ENCODE assay signal across 13 cellular contexts in genomic region chr21:41899431-41900202, GRCh38. TPM values are rescaled to one million over a fixed set of nuclear protein-coding genes. Genes with fewer than 3 reads are reported as not detected.
DNase-seq lines count a peak whose midpoint lies in the region; ATAC-seq, FAIRE-seq and TF ChIP-seq lines count a peak whose summit lies in the region.
"Had no signal": no experiment of that assay in that cellular context is flagged by ENCODE, and none has a peak within 500 bp of the region (broad histone marks: within the 10 kb centered on the region; RNA-seq: fewer than 3 reads in every experiment).

No MANE protein-coding gene starts in this region.

- FAIRE-seq in H1 (lab: Jason Lieb, UNC), result no peak
- no peak for FAIRE-seq in frontal cortex (lab: Jason Lieb, UNC)
- FAIRE-seq: GM18507 had no signal

- peaks cover 4 to 23% (median 19%) of the 10 kb centered on the region in 4 experiments for H3K4me1 ChIP-seq in H1 (replicated peaks in 1 of 4; ENCODE audit: control insufficient read depth in 3 of 4, insufficient read depth in 4 of 4, low read length in 3 of 4)

- no peak for TF ChIP-seq EP300 in H1 (IDR thresholded peaks at IDR 0.05; ENCODE audit: borderline replicate concordance in 1 of 2, low read depth in 2 of 2, low read length in 2 of 2)

- peaks cover 0 to 2% (median 0%) of the 10 kb centered on the region in 4 experiments; a peak in 2 of 8 replicates for H3K36me3 ChIP-seq in H1 (ENCODE audit: control insufficient read depth in 2 of 4, insufficient read depth in 4 of 4, low read length in 3 of 4)

- no peak overlapping the region for H3K4me2 ChIP-seq in H1 (ENCODE audit: insufficient read depth in 1 of 2, low read depth in 2 of 2, low read length in 2 of 2)

- no peaks in the 10 kb centered on the region for H3K79me1 ChIP-seq in H1 (ENCODE audit: low read depth, low read length)

- no peak overlapping the region for H3K14ac ChIP-seq in H1 (ENCODE audit: insufficient read length)

- H2BK20ac ChIP-seq in H1 (ENCODE audit: low read length), result no peak overlapping the region

- H2BK15ac ChIP-seq in H1 (ENCODE audit: low read length), result no peak overlapping the region

- POLR2A ChIA-PET in H1 (lab: Charles Lee; ENCODE audit: partially characterized antibody), result interaction anchor here (2.8 kb wide), 1 partner anchor 20 kb away, joined by 10 read pairs; the partner anchor contains the start of gene PRDM15

- H3K27ac ChIP-seq in H1 (ENCODE audit: low read depth, low read length), result no peak overlapping the region
- H3K27ac ChIP-seq: epithelial cell of prostate had no signal

- no peak overlapping the region for H3K23ac ChIP-seq in H1 (ENCODE audit: insufficient read length)

- no peak overlapping the region for H2BK5ac ChIP-seq in H1 (ENCODE audit: low read depth, low read length)

- H3K23me2 ChIP-seq in H1 (ENCODE audit: low read depth, low read length), result no peaks in the 10 kb centered on the region

- no peak overlapping the region for H3K18ac ChIP-seq in H1 (ENCODE audit: extremely low read depth, low read length)

- CTCF ChIA-PET in H1 (lab: Charles Lee; ENCODE audit: partially characterized antibody), result interaction anchor here (0.7 to 1.1 kb wide), 3 partner anchors 22 to 208 kb away, joined by 3 read pairs; no protein-coding TSS in a partner anchor

- H3K56ac ChIP-seq in H1 (replicated peaks; ENCODE audit: insufficient read length, low read depth, low read length), result no peak overlapping the region

- H4K20me1 ChIP-seq in H1 (replicated peaks in 1 of 2; ENCODE audit: control insufficient read depth in 1 of 2, insufficient read depth in 2 of 2, low read length in 2 of 2), result no peaks in the 10 kb centered on the region

- no peaks in the 10 kb centered on the region for H3K9me3 ChIP-seq in H1 (ENCODE audit: insufficient read depth in 2 of 2, low read depth in 1 of 2, low read length in 1 of 2)

- peak overlapping the region; percentile 4; the same call in 1 of the 2 replicates for H2AK5ac ChIP-seq in H1 (ENCODE audit: low read depth, low read length)

- 88% methylated on average over 24 of the region's 25 CpGs; no CpG with 5 or more reads in 1 of the 2 experiments for WGBS in H1 (ENCODE audit: extremely low coverage in 1 of 2, insufficient coverage in 1 of 2, insufficient read length in 1 of 2, insufficient replicate concordance in 2 of 2, low coverage in 1 of 2, low lambda C conversion rate in 2 of 2, missing lambda C conversion rate in 1 of 2), 2 experiments

- peak; percentile 39 for ATAC-seq in HG02981 (IDR thresholded peaks at IDR 0.05; ENCODE audit: unreplicated experiment)
- no peak for ATAC-seq in HG03139 (IDR thresholded peaks at IDR 0.05; ENCODE audit: unreplicated experiment)

- no peak overlapping the region for H3K4me3 ChIP-seq in H1 (ENCODE audit: extremely low read depth in 1 of 4, insufficient read depth in 2 of 4, low read depth in 3 of 4, low read length in 4 of 4)

- H2BK12ac ChIP-seq in H1 (ENCODE audit: low read depth, low read length), result no peak overlapping the region

- TF ChIP-seq POLR2A in H1 (IDR thresholded peaks at IDR 0.05; ENCODE audit: control extremely low read depth in 1 of 2, low read depth in 2 of 2, low read length in 2 of 2), result no peak

- H4K5ac ChIP-seq in H1 (ENCODE audit: insufficient read length, low read depth, low read length), result no peak overlapping the region

- no peak overlapping the region for H4K91ac ChIP-seq in H1 (replicated peaks; ENCODE audit: insufficient read length, low read length)

- H2AFZ ChIP-seq in H1 (ENCODE audit: low read length), result no peak overlapping the region

- TF ChIP-seq RAD21 in H1 (IDR thresholded peaks at IDR 0.05 in 1 of 2, conservative IDR thresholded peaks at IDR 0.05 in 1 of 2; ENCODE audit: low read depth in 2 of 2, low read length in 2 of 2), result no peak

- no peak for TF ChIP-seq CTCF in H1 (IDR thresholded peaks at IDR 0.05; ENCODE audit: control extremely low read depth in 1 of 3, insufficient read depth in 1 of 3, low read depth in 1 of 3, low read length in 3 of 3)

- H3K9ac ChIP-seq in H1 (replicated peaks in 1 of 4; ENCODE audit: extremely low read depth in 1 of 4, low read depth in 3 of 4, low read length in 3 of 4), result no peak overlapping the region

- no peak overlapping the region for H2BK120ac ChIP-seq in H1 (replicated peaks; ENCODE audit: low read depth, low read length)

- no peak overlapping the region for H3K4ac ChIP-seq in H1 (replicated peaks; ENCODE audit: insufficient read length, low read depth, low read length)

- peak in 2 of 3 experiments; percentile 41 to 47 for DNase-seq in activated CD8-positive, alpha-beta memory T cell treated with anti-CD3 and anti-CD28 coated beads for 48 hours (ENCODE audit: low read depth in 2 of 3, low spot score in 2 of 3)
- DNase-seq in H1 (ENCODE audit: low read depth in 1 of 2, low spot score in 2 of 2), result no peak
- peak; percentile 17 to 24 for DNase-seq in stimulated activated CD8-positive, alpha-beta memory T cell treated with anti-CD3 and anti-CD28 coated beads, Interleukin-7, amount 100 ng/mL, for 4 hours (ENCODE audit: low read depth in 2 of 2)
- DNase-seq in hypothalamus (lab: John Stamatoyannopoulos, UW), result no peak
- no peak for DNase-seq in frontal cortex (ENCODE audit: low spot score in 2 of 2)
- DNase-seq: activated B cell treated with CpG ODN at 0.5 μM for 24 hours, midbrain, NCI-H1105, NCI-H526 treated with DMSO at 0.1 percent for 48 hours had no signal

- no peaks in the 10 kb centered on the region for H3K27me3 ChIP-seq in H1 (replicated peaks in 1 of 4; ENCODE audit: control insufficient read depth in 3 of 4, extremely low read depth in 1 of 4, insufficient read depth in 3 of 4, low read length in 3 of 4)

- no peak overlapping the region; the same call in 1 of the 2 replicates for H4K8ac ChIP-seq in H1 (ENCODE audit: extremely low read depth, insufficient read depth, low read length)

- no peaks in the 10 kb centered on the region for H3K79me2 ChIP-seq in H1 (ENCODE audit: control insufficient read depth in 1 of 2, insufficient read depth in 2 of 2, low read length in 2 of 2)

TF ChIP-seq in H1, 55 proteins besides CTCF, POLR2A, EP300 and RAD21:
- no peak for TF ChIP-seq TAF1 (IDR thresholded peaks at IDR 0.05; ENCODE audit: low read depth, low read length)

RNA-seq across cellular contexts. Expression of gene PRDM15, which starts 20.5 kb away (rescaled TPM):
- 10.5 TPM in 2 replicates for total RNA-seq in H1 (2021; fragmentation: NEBNext Ultra II Directional; extraction: Animal tissue kit (Norgen Biotek cat#: 25700))
- 9.7 and 11.5 TPM in 2 replicates for polyA plus RNA-seq in H1 (2011; rRNA removed)
- polyA plus RNA-seq in H1 (2011; cell fraction: cytosol; rRNA removed), result 8.9 TPM
- polyA plus RNA-seq in H1 (2011; cell fraction: nucleus; rRNA removed), result 32.0 TPM
- 7.7 to 9.1 TPM (median 8.6 TPM) in 4 replicates for polyA plus RNA-seq in H1 (2012, experiment 1 of 2)
- 0.76 TPM for polyA plus RNA-seq in H1 (2012, experiment 2 of 2)
- polyA plus RNA-seq in H1 (2013, experiment 1 of 2), result 4.3 TPM
- polyA plus RNA-seq in H1 (2013, experiment 2 of 2), result 4.1 TPM
- polyA minus RNA-seq in H1 (2011; rRNA and poly(A)+ RNA removed), result 34.3 and 35.1 TPM in 2 replicates
- polyA minus RNA-seq in H1 (2011; cell fraction: cytosol; rRNA and poly(A)+ RNA removed), result 8.6 TPM
- 22.0 TPM for polyA minus RNA-seq in H1 (2011; cell fraction: nucleus; rRNA and poly(A)+ RNA removed)
- total RNA-seq in frontal cortex, result 6.9 TPM

RNA-seq across cellular contexts. Expression of gene C2CD2, which starts 54.2 kb away (rescaled TPM):
- total RNA-seq in H1 (2021; fragmentation: NEBNext Ultra II Directional; extraction: Animal tissue kit (Norgen Biotek cat#: 25700)), result 12.4 and 13.0 TPM in 2 replicates
- 10.4 and 10.7 TPM in 2 replicates for polyA plus RNA-seq in H1 (2011; rRNA removed)
- polyA plus RNA-seq in H1 (2011; cell fraction: cytosol; rRNA removed), result 11.0 TPM
- polyA plus RNA-seq in H1 (2011; cell fraction: nucleus; rRNA removed), result 13.4 TPM
- 9.3 to 12.8 TPM (median 10.8 TPM) in 4 replicates for polyA plus RNA-seq in H1 (2012, experiment 1 of 2)
- 1.4 TPM for polyA plus RNA-seq in H1 (2012, experiment 2 of 2)
- 6.7 TPM for polyA plus RNA-seq in H1 (2013, experiment 1 of 2)
- 7.0 TPM for polyA plus RNA-seq in H1 (2013, experiment 2 of 2)
- 47.7 and 67.1 TPM in 2 replicates for polyA minus RNA-seq in H1 (2011; rRNA and poly(A)+ RNA removed)
- 19.1 TPM for polyA minus RNA-seq in H1 (2011; cell fraction: cytosol; rRNA and poly(A)+ RNA removed)
- 19.0 TPM for polyA minus RNA-seq in H1 (2011; cell fraction: nucleus; rRNA and poly(A)+ RNA removed)
- total RNA-seq in frontal cortex, result 9.4 TPM

Comparison
In these comparisons a context has a peak if more than half of its experiments do, and no peak if none do; other contexts are left out.
1. DNase-seq: peak in activated CD8-positive, alpha-beta memory T cell treated with anti-CD3 and anti-CD28 coated beads for 48 hours (2 of 3) and stimulated activated CD8-positive, alpha-beta memory T cell treated with anti-CD3 and anti-CD28 coated beads, Interleukin-7, amount 100 ng/mL, for 4 hours (2 of 2); none in H1 (0 of 2), hypothalamus (0 of 51) and frontal cortex (0 of 2).